2 cellular contexts compared by ENCODE assay signal in genomic region chr11:62245271-62245753, GRCh38.
TF ChIP-seq lines count a peak whose summit lies in the region.

No MANE protein-coding gene starts in this region.

TF ChIP-seq in K562, 482 proteins besides CTCF, POLR2A, EP300 and RAD21 (continues in another document):
- TF ChIP-seq CBFA2T3 (IDR thresholded peaks at IDR 0.05) (no peak), HDAC2 (IDR thresholded peaks at IDR 0.05) (peak; percentile 63; the same call in 1 of the 2 replicates), ZFP1 (CRISPR knock-in tag; IDR thresholded peaks at IDR 0.05) (no peak), MAZ (CRISPR knock-in tag; conservative IDR thresholded peaks at IDR 0.05 in 1 of 2, IDR thresholded peaks at IDR 0.05 in 1 of 2) (0 out of 4 replicates have a peak, but pooled peaks of 1 of the 2 experiments have one; percentile 12), ZEB2 (IDR thresholded peaks at IDR 0.05) (no peak), ZNF584 (CRISPR knock-in tag; IDR thresholded peaks at IDR 0.05; ENCODE audit: low read depth) (no peak), PHB (CRISPR knock-in tag; IDR thresholded peaks at IDR 0.05) (no peak), HMBOX1 (IDR thresholded peaks at IDR 0.05) (no peak), RBBP5 (IDR thresholded peaks at IDR 0.05; ENCODE audit: borderline replicate concordance, insufficient read depth, low read length, poor library complexity, severe bottlenecking) (no peak)
- TF ChIP-seq, protein P1, sequence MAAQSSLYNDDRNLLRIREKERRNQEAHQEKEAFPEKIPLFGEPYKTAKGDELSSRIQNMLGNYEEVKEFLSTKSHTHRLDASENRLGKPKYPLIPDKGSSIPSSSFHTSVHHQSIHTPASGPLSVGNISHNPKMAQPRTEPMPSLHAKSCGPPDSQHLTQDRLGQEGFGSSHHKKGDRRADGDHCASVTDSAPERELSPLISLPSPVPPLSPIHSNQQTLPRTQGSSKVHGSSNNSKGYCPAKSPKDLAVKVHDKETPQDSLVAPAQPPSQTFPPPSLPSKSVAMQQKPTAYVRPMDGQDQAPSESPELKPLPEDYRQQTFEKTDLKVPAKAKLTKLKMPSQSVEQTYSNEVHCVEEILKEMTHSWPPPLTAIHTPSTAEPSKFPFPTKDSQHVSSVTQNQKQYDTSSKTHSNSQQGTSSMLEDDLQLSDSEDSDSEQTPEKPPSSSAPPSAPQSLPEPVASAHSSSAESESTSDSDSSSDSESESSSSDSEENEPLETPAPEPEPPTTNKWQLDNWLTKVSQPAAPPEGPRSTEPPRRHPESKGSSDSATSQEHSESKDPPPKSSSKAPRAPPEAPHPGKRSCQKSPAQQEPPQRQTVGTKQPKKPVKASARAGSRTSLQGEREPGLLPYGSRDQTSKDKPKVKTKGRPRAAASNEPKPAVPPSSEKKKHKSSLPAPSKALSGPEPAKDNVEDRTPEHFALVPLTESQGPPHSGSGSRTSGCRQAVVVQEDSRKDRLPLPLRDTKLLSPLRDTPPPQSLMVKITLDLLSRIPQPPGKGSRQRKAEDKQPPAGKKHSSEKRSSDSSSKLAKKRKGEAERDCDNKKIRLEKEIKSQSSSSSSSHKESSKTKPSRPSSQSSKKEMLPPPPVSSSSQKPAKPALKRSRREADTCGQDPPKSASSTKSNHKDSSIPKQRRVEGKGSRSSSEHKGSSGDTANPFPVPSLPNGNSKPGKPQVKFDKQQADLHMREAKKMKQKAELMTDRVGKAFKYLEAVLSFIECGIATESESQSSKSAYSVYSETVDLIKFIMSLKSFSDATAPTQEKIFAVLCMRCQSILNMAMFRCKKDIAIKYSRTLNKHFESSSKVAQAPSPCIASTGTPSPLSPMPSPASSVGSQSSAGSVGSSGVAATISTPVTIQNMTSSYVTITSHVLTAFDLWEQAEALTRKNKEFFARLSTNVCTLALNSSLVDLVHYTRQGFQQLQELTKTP (IDR thresholded peaks at IDR 0.05; ENCODE audit: low read depth in 1 of 2, partially characterized antibody in 2 of 2), result peak in 1 of 2 experiments; percentile 89
- TF ChIP-seq, protein P2, sequence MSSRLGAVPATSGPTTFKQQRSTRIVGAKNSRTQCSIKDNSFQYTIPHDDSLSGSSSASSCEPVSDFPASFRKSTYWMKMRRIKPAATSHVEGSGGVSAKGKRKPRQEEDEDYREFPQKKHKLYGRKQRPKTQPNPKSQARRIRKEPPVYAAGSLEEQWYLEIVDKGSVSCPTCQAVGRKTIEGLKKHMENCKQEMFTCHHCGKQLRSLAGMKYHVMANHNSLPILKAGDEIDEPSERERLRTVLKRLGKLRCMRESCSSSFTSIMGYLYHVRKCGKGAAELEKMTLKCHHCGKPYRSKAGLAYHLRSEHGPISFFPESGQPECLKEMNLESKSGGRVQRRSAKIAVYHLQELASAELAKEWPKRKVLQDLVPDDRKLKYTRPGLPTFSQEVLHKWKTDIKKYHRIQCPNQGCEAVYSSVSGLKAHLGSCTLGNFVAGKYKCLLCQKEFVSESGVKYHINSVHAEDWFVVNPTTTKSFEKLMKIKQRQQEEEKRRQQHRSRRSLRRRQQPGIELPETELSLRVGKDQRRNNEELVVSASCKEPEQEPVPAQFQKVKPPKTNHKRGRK (tag; IDR thresholded peaks at IDR 0.05), result no peak
- TF ChIP-seq, protein P3, sequence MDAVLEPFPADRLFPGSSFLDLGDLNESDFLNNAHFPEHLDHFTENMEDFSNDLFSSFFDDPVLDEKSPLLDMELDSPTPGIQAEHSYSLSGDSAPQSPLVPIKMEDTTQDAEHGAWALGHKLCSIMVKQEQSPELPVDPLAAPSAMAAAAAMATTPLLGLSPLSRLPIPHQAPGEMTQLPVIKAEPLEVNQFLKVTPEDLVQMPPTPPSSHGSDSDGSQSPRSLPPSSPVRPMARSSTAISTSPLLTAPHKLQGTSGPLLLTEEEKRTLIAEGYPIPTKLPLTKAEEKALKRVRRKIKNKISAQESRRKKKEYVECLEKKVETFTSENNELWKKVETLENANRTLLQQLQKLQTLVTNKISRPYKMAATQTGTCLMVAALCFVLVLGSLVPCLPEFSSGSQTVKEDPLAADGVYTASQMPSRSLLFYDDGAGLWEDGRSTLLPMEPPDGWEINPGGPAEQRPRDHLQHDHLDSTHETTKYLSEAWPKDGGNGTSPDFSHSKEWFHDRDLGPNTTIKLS (IDR thresholded peaks at IDR 0.05; ENCODE audit: borderline replicate concordance, low read depth), result no peak
- TF ChIP-seq, protein P4, sequence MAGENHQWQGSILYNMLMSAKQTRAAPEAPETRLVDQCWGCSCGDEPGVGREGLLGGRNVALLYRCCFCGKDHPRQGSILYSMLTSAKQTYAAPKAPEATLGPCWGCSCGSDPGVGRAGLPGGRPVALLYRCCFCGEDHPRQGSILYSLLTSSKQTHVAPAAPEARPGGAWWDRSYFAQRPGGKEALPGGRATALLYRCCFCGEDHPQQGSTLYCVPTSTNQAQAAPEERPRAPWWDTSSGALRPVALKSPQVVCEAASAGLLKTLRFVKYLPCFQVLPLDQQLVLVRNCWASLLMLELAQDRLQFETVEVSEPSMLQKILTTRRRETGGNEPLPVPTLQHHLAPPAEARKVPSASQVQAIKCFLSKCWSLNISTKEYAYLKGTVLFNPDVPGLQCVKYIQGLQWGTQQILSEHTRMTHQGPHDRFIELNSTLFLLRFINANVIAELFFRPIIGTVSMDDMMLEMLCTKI (IDR thresholded peaks at IDR 0.05; ENCODE audit: partially characterized antibody), result no peak
- TF ChIP-seq, protein P5, sequence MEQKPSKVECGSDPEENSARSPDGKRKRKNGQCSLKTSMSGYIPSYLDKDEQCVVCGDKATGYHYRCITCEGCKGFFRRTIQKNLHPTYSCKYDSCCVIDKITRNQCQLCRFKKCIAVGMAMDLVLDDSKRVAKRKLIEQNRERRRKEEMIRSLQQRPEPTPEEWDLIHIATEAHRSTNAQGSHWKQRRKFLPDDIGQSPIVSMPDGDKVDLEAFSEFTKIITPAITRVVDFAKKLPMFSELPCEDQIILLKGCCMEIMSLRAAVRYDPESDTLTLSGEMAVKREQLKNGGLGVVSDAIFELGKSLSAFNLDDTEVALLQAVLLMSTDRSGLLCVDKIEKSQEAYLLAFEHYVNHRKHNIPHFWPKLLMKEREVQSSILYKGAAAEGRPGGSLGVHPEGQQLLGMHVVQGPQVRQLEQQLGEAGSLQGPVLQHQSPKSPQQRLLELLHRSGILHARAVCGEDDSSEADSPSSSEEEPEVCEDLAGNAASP (IDR thresholded peaks at IDR 0.05), result no peak

TF ChIP-seq in GM12891, 5 proteins besides CTCF, POLR2A, EP300 and RAD21:
- TF ChIP-seq TAF1 (IDR thresholded peaks at IDR 0.05; ENCODE audit: low read depth, low read length) (no peak), POU2F2 (IDR thresholded peaks at IDR 0.05; ENCODE audit: low read depth, low read length) (no peak), SPI1 (IDR thresholded peaks at IDR 0.05; ENCODE audit: low read depth, low read length) (no peak), POLR2AphosphoS5 (IDR thresholded peaks at IDR 0.05; ENCODE audit: low read depth, low read length) (no peak), PAX5 (IDR thresholded peaks at IDR 0.05; ENCODE audit: insufficient read depth, low read length, severe bottlenecking) (no peak)
TF ChIP-seq in GM12891: peak in this region for 0.
